ENCODE assay signal across 8 cellular contexts in genomic region chr20:62668441-62669027, GRCh38. TPM values are rescaled to one million over a fixed set of nuclear protein-coding genes. Genes with fewer than 3 reads are reported as not detected.
DNase-seq lines count a peak whose midpoint lies in the region; ATAC-seq and TF ChIP-seq lines count a peak whose summit lies in the region.

No MANE protein-coding gene starts in this region.

- POLR2A ChIA-PET in CD8-positive, alpha-beta T cell (lab: Charles Lee) = no interaction called here
- POLR2A ChIA-PET in HEK293 (lab: Yijun Ruan, JAX) = interaction anchor here (0.9 to 1.3 kb wide), 2 partner anchors 123 to 126 kb away, joined by 4 to 5 read pairs; no protein-coding TSS in a partner anchor

- TF ChIP-seq CTCF in CD8-positive, alpha-beta T cell (IDR thresholded peaks at IDR 0.05) = peak; percentile 52
- TF ChIP-seq CTCF in HEK293 (tag by site-specific recombination; IDR thresholded peaks at IDR 0.05) (peak; percentile 85), foreskin fibroblast (IDR thresholded peaks at IDR 0.05; ENCODE audit: low read depth, low read length) (peak; percentile 87)

- no peaks in the 10 kb centered on the region for H3K27me3 ChIP-seq in CD8-positive, alpha-beta T cell (ENCODE audit: insufficient read depth, low read length)

- CTCF ChIA-PET in CD8-positive, alpha-beta T cell (lab: Charles Lee) = interaction anchor here (0.8 to 1.7 kb wide), 8 partner anchors 11 to 144 kb away, joined by 3 to 13 read pairs (median 4); partner anchors contain the start of gene OGFR
- CTCF ChIA-PET in HEK293 (lab: Yijun Ruan, JAX) = interaction anchor here (0.9 to 5.2 kb wide), 9 partner anchors 11 to 140 kb away, joined by 3 to 38 read pairs (median 5); no protein-coding TSS in a partner anchor

- no peaks in the 10 kb centered on the region for H3K9me3 Mint-ChIP-seq in CD8-positive, alpha-beta T cell

- H3K4me1 ChIP-seq in CD8-positive, alpha-beta T cell (ENCODE audit: insufficient read depth, low read length) = no peaks in the 10 kb centered on the region
- no peaks in the 10 kb centered on the region for H3K4me1 ChIP-seq in HEK293 (ENCODE audit: control insufficient read depth, insufficient read depth, low read length)

- no peak overlapping the region for H3K4me3 Mint-ChIP-seq in CD8-positive, alpha-beta T cell

- intact Hi-C loops in CD8-positive, alpha-beta T cell (cut with DNase I, micrococcal nuclease) = loop anchor here (1.0 to 5.0 kb wide), 6 partner anchors 35 to 339 kb away; partner anchors contain the start of gene BHLHE23 (in 1 of the 2)

- no peak overlapping the region for H3K4me3 ChIP-seq in CD8-positive, alpha-beta T cell (ENCODE audit: low read depth, low read length)
- H3K4me3 ChIP-seq in HEK293 (ENCODE audit: low read depth, low read length) = no peak overlapping the region
- H3K4me3 ChIP-seq in foreskin fibroblast (ENCODE audit: low read depth in 1 of 2, low read length in 2 of 2) = no peak overlapping the region

- H3K27me3 Mint-ChIP-seq in CD8-positive, alpha-beta T cell (ENCODE audit: low read depth) = no peaks in the 10 kb centered on the region

- no peak overlapping the region for H3K27ac ChIP-seq in CD8-positive, alpha-beta T cell (ENCODE audit: low read depth, low read length)
- H3K27ac ChIP-seq in HEK293 (ENCODE audit: extremely low read depth, low read depth, low read length) = no peak overlapping the region

- H3K9me3 ChIP-seq in CD8-positive, alpha-beta T cell (ENCODE audit: low read length) = no peaks in the 10 kb centered on the region
- H3K9me3 ChIP-seq in HEK293 (ENCODE audit: control insufficient read depth, insufficient read depth, low read depth, low read length) = no peaks in the 10 kb centered on the region

- H3K4me1 Mint-ChIP-seq in CD8-positive, alpha-beta T cell (ENCODE audit: low read depth) = no peaks in the 10 kb centered on the region

- H3K36me3 Mint-ChIP-seq in CD8-positive, alpha-beta T cell = no peaks in the 10 kb centered on the region

- DNase-seq in CD8-positive, alpha-beta T cell = peak in 5 of 7 experiments; percentile 11 to 62 (median 45)
- DNase-seq in NCI-H69 (lab: John Stamatoyannopoulos, UW) (peak; percentile 68), foreskin fibroblast (peak; percentile 68 to 89), nucleus accumbens (lab: John Stamatoyannopoulos, UW) (peak in 52 of 56 donors; percentile 8 to 89 (median 62))
- peak; percentile 37 to 45 for DNase-seq in activated T-cell treated with anti-CD3 and anti-CD28 coated beads, Interleukin-2, amount 50 U/mL, for 48 hours

- peak; percentile 53 for ATAC-seq in CD8-positive, alpha-beta T cell
- ATAC-seq in GM21619 (IDR thresholded peaks at IDR 0.05; ENCODE audit: unreplicated experiment) (no peak), GM21360 (IDR thresholded peaks at IDR 0.05; ENCODE audit: unreplicated experiment) (no peak)

- no peak overlapping the region for H3K27ac Mint-ChIP-seq in CD8-positive, alpha-beta T cell

- no peaks in the 10 kb centered on the region for H3K36me3 ChIP-seq in CD8-positive, alpha-beta T cell (ENCODE audit: insufficient read depth, low read length)
- peaks cover 0 to 20% of the 10 kb centered on the region in 2 experiments; a peak in 1 of 3 replicates for H3K36me3 ChIP-seq in HEK293 (ENCODE audit: control insufficient read depth in 2 of 2, insufficient read depth in 1 of 2, low read length in 2 of 2)

TF ChIP-seq in HEK293, 187 proteins besides CTCF, POLR2A, EP300 and RAD21 (continues in another document):
- TF ChIP-seq, protein P1, sequence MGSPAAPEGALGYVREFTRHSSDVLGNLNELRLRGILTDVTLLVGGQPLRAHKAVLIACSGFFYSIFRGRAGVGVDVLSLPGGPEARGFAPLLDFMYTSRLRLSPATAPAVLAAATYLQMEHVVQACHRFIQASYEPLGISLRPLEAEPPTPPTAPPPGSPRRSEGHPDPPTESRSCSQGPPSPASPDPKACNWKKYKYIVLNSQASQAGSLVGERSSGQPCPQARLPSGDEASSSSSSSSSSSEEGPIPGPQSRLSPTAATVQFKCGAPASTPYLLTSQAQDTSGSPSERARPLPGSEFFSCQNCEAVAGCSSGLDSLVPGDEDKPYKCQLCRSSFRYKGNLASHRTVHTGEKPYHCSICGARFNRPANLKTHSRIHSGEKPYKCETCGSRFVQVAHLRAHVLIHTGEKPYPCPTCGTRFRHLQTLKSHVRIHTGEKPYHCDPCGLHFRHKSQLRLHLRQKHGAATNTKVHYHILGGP (tag by site-specific recombination; IDR thresholded peaks at IDR 0.05) = no peak
- TF ChIP-seq ZNF48 (tag by site-specific recombination; IDR thresholded peaks at IDR 0.05) (no peak), YY2 (tag by site-specific recombination; IDR thresholded peaks at IDR 0.05) (no peak), MZF1 (tag by site-specific recombination; IDR thresholded peaks at IDR 0.05; ENCODE audit: borderline replicate concordance) (0 out of 2 replicates have a peak, but pooled peaks have one; percentile 70), ZNF266 (tag by site-specific recombination; IDR thresholded peaks at IDR 0.05; ENCODE audit: low read depth) (no peak), ZNF654 (tag by site-specific recombination; IDR thresholded peaks at IDR 0.05; ENCODE audit: low read depth) (peak; percentile 88), ZBTB20 (tag by site-specific recombination; IDR thresholded peaks at IDR 0.05) (no peak), SP7 (tag by site-specific recombination; IDR thresholded peaks at IDR 0.05) (peak; percentile 60), ZIC2 (tag by site-specific recombination; IDR thresholded peaks at IDR 0.05) (peak; percentile 65), ZNF510 (tag by site-specific recombination; IDR thresholded peaks at IDR 0.05; ENCODE audit: insufficient replicate concordance) (no peak), ELK4 (IDR thresholded peaks at IDR 0.05; ENCODE audit: borderline replicate concordance, low read depth, low read length) (no peak), ZNF121 (tag by site-specific recombination; IDR thresholded peaks at IDR 0.05) (no peak), ZBTB17 (tag by site-specific recombination; IDR thresholded peaks at IDR 0.05) (peak; percentile 47; the same call in 1 of the 2 replicates), ZFP41 (tag by site-specific recombination; IDR thresholded peaks at IDR 0.05; ENCODE audit: borderline replicate concordance) (no peak), GLIS1 (tag by site-specific recombination; IDR thresholded peaks at IDR 0.05) (peak; percentile 81), ZNF10 (tag by site-specific recombination; IDR thresholded peaks at IDR 0.05) (0 out of 2 replicates have a peak, but pooled peaks have one; percentile 46), ZNF561 (tag by site-specific recombination; IDR thresholded peaks at IDR 0.05; ENCODE audit: borderline replicate concordance) (peak; percentile 87; the same call in 1 of the 2 replicates), ZNF623 (tag by site-specific recombination; IDR thresholded peaks at IDR 0.05) (peak; percentile 21; the same call in 1 of the 2 replicates)
- TF ChIP-seq, protein P2, sequence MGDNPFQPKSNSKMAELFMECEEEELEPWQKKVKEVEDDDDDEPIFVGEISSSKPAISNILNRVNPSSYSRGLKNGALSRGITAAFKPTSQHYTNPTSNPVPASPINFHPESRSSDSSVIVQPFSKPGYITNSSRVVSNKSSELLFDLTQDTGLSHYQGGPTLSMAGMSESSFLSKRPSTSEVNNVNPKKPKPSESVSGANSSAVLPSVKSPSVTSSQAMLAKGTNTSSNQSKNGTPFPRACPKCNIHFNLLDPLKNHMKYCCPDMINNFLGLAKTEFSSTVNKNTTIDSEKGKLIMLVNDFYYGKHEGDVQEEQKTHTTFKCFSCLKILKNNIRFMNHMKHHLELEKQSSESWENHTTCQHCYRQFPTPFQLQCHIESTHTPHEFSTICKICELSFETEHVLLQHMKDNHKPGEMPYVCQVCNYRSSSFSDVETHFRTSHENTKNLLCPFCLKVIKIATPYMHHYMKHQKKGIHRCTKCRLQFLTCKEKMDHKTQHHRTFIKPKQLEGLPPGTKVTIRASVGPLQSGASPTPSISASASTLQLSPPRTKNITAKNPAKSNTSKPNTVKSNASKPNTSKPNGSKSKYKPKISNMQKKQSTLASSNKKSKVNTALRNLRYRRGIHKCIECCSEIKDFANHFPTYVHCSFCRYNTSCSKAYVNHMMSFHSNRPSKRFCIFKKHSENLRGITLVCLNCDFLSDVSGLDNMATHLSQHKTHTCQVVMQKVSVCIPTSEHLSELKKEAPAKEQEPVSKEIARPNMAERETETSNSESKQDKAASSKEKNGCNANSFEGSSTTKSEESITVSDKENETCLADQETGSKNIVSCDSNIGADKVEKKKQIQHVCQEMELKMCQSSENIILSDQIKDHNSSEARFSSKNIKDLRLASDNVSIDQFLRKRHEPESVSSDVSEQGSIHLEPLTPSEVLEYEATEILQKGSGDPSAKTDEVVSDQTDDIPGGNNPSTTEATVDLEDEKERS (tag by site-specific recombination; IDR thresholded peaks at IDR 0.05) = peak; percentile 51; the same call in 1 of the 2 replicates
- TF ChIP-seq, protein P3, sequence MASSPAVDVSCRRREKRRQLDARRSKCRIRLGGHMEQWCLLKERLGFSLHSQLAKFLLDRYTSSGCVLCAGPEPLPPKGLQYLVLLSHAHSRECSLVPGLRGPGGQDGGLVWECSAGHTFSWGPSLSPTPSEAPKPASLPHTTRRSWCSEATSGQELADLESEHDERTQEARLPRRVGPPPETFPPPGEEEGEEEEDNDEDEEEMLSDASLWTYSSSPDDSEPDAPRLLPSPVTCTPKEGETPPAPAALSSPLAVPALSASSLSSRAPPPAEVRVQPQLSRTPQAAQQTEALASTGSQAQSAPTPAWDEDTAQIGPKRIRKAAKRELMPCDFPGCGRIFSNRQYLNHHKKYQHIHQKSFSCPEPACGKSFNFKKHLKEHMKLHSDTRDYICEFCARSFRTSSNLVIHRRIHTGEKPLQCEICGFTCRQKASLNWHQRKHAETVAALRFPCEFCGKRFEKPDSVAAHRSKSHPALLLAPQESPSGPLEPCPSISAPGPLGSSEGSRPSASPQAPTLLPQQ (tag by site-specific recombination; IDR thresholded peaks at IDR 0.05) = peak; percentile 47; the same call in 1 of the 2 replicates

RNA-seq across cellular contexts. Expression of gene SLCO4A1, which starts 26.2 kb away (rescaled TPM):
- total RNA-seq in CD8-positive, alpha-beta T cell = 1 to 10 TPM; 4.5 to 4.7 TPM

RNA-seq across cellular contexts. Expression of gene NTSR1, which starts 40.1 kb away (rescaled TPM):
- total RNA-seq in CD8-positive, alpha-beta T cell = not detected
